ENCODE assay signal across 8 cellular contexts in the genomic region with DNA sequence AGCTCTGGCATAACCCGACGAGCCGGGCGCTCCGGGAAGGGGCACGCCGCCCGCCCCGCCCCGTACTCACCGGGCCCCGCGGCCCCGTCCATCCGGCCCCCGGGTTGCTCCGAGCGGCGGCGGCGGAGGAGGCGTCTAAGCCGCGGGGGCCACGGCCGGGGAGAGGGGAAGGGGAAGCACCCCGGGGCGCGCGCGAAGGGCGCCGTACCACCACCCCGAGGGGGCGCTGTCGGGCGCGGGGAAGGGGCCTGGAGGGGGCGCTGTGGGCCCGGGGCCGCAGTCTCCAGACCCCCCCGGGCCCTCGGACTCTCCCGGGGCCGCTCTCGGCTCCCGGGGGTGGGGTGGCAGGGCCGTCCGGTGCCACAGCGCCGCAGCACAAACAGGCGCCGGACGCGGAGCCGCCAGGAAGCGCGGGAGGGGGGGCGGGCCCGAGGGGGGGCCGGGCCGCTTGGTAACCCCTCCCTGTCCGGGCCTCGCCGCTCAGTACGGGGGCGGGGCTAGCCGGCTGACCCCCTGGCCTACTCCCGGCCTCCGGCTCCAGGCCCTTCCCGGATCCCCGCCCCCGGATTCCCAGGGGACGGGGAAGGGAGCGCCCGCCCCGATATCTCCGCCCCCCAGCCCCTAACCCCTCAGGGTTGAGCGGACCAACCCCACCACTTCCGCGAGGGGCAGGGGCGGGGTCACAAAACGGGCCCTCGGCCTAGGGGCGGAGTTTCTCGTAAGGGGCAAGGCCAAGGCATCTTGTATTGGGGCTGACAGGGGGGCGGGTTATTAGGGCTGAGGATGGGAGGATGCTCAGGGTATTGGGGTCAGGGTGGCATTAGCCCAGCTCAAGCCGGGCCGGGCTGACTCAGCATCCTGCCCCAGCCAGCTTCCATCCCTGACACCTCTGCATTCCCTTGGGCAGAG. TPM values are rescaled to one million over a fixed set of nuclear protein-coding genes. Genes with fewer than 3 reads are reported as not detected.
DNase-seq lines count a peak whose midpoint lies in the region; ATAC-seq and TF ChIP-seq lines count a peak whose summit lies in the region.

A gene with protein sequence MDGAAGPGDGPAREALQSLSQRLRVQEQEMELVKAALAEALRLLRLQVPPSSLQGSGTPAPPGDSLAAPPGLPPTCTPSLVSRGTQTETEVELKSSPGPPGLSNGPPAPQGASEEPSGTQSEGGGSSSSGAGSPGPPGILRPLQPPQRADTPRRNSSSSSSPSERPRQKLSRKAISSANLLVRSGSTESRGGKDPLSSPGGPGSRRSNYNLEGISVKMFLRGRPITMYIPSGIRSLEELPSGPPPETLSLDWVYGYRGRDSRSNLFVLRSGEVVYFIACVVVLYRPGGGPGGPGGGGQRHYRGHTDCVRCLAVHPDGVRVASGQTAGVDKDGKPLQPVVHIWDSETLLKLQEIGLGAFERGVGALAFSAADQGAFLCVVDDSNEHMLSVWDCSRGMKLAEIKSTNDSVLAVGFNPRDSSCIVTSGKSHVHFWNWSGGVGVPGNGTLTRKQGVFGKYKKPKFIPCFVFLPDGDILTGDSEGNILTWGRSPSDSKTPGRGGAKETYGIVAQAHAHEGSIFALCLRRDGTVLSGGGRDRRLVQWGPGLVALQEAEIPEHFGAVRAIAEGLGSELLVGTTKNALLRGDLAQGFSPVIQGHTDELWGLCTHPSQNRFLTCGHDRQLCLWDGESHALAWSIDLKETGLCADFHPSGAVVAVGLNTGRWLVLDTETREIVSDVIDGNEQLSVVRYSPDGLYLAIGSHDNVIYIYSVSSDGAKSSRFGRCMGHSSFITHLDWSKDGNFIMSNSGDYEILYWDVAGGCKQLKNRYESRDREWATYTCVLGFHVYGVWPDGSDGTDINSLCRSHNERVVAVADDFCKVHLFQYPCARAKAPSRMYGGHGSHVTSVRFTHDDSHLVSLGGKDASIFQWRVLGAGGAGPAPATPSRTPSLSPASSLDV (minus strand): TSS at position 410 of the 909 bp plus-strand sequence. CDS start 318 bp downstream, at position 92.
A gene with protein sequence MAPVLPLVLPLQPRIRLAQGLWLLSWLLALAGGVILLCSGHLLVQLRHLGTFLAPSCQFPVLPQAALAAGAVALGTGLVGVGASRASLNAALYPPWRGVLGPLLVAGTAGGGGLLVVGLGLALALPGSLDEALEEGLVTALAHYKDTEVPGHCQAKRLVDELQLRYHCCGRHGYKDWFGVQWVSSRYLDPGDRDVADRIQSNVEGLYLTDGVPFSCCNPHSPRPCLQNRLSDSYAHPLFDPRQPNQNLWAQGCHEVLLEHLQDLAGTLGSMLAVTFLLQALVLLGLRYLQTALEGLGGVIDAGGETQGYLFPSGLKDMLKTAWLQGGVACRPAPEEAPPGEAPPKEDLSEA (plus strand): TSS at position 892 of the 909 bp plus-strand sequence. CDS start 25 bp downstream, outside the sequence.

- H3K27ac Mint-ChIP-seq in neural crest cell (ENCODE audit: unreplicated experiment): peak within 1 kb of the TSS; percentile 90

- peaks cover 11% of the 10 kb centered on the region for H4K20me1 ChIP-seq in IMR-90 (ENCODE audit: insufficient read depth, low read length)

- H4K91ac ChIP-seq in IMR-90 (ENCODE audit: insufficient read depth, low read depth, low read length): peak within 1 kb of the TSS; percentile 56

- peak within 1 kb of the TSS; percentile 62 for H3K14ac ChIP-seq in IMR-90 (replicated peaks; ENCODE audit: low read depth, low read length)

- peak within 1 kb of the TSS; percentile 76 for H3K9ac ChIP-seq in IMR-90 (ENCODE audit: low read depth, low read length)

- TF ChIP-seq CTCF in IMR-90 (conservative IDR thresholded peaks at IDR 0.05; ENCODE audit: low read depth, low read length) (peak; percentile 99), fibroblast of villous mesenchyme (IDR thresholded peaks at IDR 0.05; ENCODE audit: insufficient read depth, low read depth, low read length) (peak; percentile 84), neural crest cell (conservative IDR thresholded peaks at IDR 0.05) (peak; percentile 93), stomach (IDR thresholded peaks at IDR 0.05) (peak in 5 of 7 experiments; percentile 26 to 99 (median 86))

- TF ChIP-seq POLR2A in IMR-90 (IDR thresholded peaks at IDR 0.05; ENCODE audit: low read depth, low read length): no peak
- no peak for TF ChIP-seq POLR2A in stomach (IDR thresholded peaks at IDR 0.05)

- H4K5ac ChIP-seq in IMR-90 (ENCODE audit: low read depth, low read length): peak within 1 kb of the TSS; percentile 86

- H2AK9ac ChIP-seq in IMR-90 (replicated peaks; ENCODE audit: low read depth, low read length, poor library complexity): peak within 1 kb of the TSS; percentile 91

- in situ Hi-C loops in IMR-90 (cut with MboI; ENCODE audit: low sequenced_read_pairs): no loop called here

- peaks cover 27% of the 10 kb centered on the region for H3K4me1 Mint-ChIP-seq in neural crest cell

- H3K36me3 ChIP-seq in IMR-90 (ENCODE audit: control insufficient read depth, insufficient read depth, low read length) (peaks cover 35% of the 10 kb centered on the region), stomach (peaks cover 13 to 69% (median 57%) of the 10 kb centered on the region in 4 donors)

- peaks cover 10% of the 10 kb centered on the region for H3K4me1 ChIP-seq in IMR-90 (ENCODE audit: control insufficient read depth, insufficient read depth, low read length)
- H3K4me1 ChIP-seq in stomach: peaks cover 20 to 36% (median 28%) of the 10 kb centered on the region in 4 donors

- peak; percentile 36; the same call in 1 of the 2 replicates for TF ChIP-seq RAD21 in IMR-90 (IDR thresholded peaks at IDR 0.05; ENCODE audit: low read length)

- peak within 1 kb of the TSS; percentile 93 for H3K4me3 Mint-ChIP-seq in neural crest cell

- H3K79me1 ChIP-seq in IMR-90 (ENCODE audit: low read depth in 1 of 2, low read length in 2 of 2): peaks cover 16 to 21% of the 10 kb centered on the region in 2 experiments

- peak within 1 kb of the TSS; percentile 54; the same call in 1 of the 2 replicates for H3K56ac ChIP-seq in IMR-90 (ENCODE audit: extremely low read depth, insufficient read depth, low read length)

- H2BK15ac ChIP-seq in IMR-90 (ENCODE audit: low read depth, low read length): peak within 1 kb of the TSS; percentile 3; the same call in 1 of the 3 replicates

- H3K23ac ChIP-seq in IMR-90 (ENCODE audit: low read depth, low read length): peak within 1 kb of the TSS; percentile 82

- H2BK120ac ChIP-seq in IMR-90 (ENCODE audit: low read depth, low read length): peak within 1 kb of the TSS; percentile 21; the same call in 1 of the 2 replicates

- no peaks in the 10 kb centered on the region for H3K27me3 Mint-ChIP-seq in neural crest cell (ENCODE audit: low read depth)

- H3K27ac ChIP-seq in IMR-90 (ENCODE audit: insufficient read depth, low read length) (peak within 1 kb of the TSS; percentile 70), stomach (peak within 1 kb of the TSS; percentile 83 to 97 (median 96))

- peak within 1 kb of the TSS; percentile 98 for H3K4me2 ChIP-seq in IMR-90 (ENCODE audit: low read depth, low read length)

- ATAC-seq in GM21528 (IDR thresholded peaks at IDR 0.05; ENCODE audit: low FRiP score, unreplicated experiment) (peak; percentile 59), IMR-90 (ENCODE audit: low read depth) (peak; percentile 90)

- peak within 1 kb of the TSS; percentile 91 for H3K18ac ChIP-seq in IMR-90 (ENCODE audit: low read depth, low read length)

- peak within 1 kb of the TSS; percentile 79 for H3K4ac ChIP-seq in IMR-90 (ENCODE audit: low read depth, low read length)

- CTCF ChIA-PET in IMR-90 (lab: Yijun Ruan, JAX): interaction anchor here (0.6 to 1.9 kb wide), 6 partner anchors 9 to 53 kb away, joined by 3 to 4 read pairs (median 3); a partner anchor contains a TSS

- no peaks in the 10 kb centered on the region for H3K9me3 Mint-ChIP-seq in neural crest cell

- H3K4me3 ChIP-seq in IMR-90 (ENCODE audit: insufficient read depth, low read depth, low read length) (peak within 1 kb of the TSS; percentile 78), fibroblast of villous mesenchyme (ENCODE audit: low read depth, low read length) (peak within 1 kb of the TSS; percentile 63), stomach (peak within 1 kb of the TSS; percentile 75 to 84 (median 76))

- H3K36me3 Mint-ChIP-seq in neural crest cell (ENCODE audit: low read depth): no peaks in the 10 kb centered on the region

- H3K9me1 ChIP-seq in IMR-90 (ENCODE audit: insufficient read depth, low read length): no peaks in the 10 kb centered on the region

- H2AFZ ChIP-seq in IMR-90 (replicated peaks; ENCODE audit: low read length, poor library complexity): peak within 1 kb of the TSS; percentile 92

- POLR2A ChIA-PET in IMR-90 (lab: Charles Lee; ENCODE audit: unreplicated experiment): no interaction called here

- dilution Hi-C loops in IMR-90 (cut with HindIII; ENCODE audit: low sequenced_read_pairs, unreplicated experiment): no loop called here

- H3K9me3 ChIP-seq in IMR-90 (ENCODE audit: control insufficient read depth, insufficient read depth, low read length): no peaks in the 10 kb centered on the region
- no peaks in the 10 kb centered on the region for H3K9me3 ChIP-seq in stomach

- peak within 1 kb of the TSS; percentile 83 for H2AK5ac ChIP-seq in IMR-90 (ENCODE audit: low read depth, low read length)

- H3K27me3 ChIP-seq in IMR-90 (ENCODE audit: control insufficient read depth, insufficient read depth, low read length) (no peaks in the 10 kb centered on the region), stomach (no peaks in the 10 kb centered on the region)

- no peak within 1 kb of the TSS for H2BK20ac ChIP-seq in IMR-90 (ENCODE audit: low read depth, low read length)

- intact Hi-C loops in IMR-90 (cut with micrococcal nuclease): loop anchor here (5.0 kb wide), 1 partner anchor 250 kb away; no protein-coding TSS in a partner anchor
- intact Hi-C loops in stomach (cut with DNase I; ENCODE audit: low total_unique reads): no loop called here

- peak within 1 kb of the TSS; percentile 4 to 88; a peak in 2 of 4 replicates for H4K8ac ChIP-seq in IMR-90 (ENCODE audit: low read depth in 2 of 2, low read length in 2 of 2)

- peak within 1 kb of the TSS; percentile 66 for H2BK5ac ChIP-seq in IMR-90 (ENCODE audit: low read depth, low read length, poor library complexity, severe bottlenecking)

- DNase-seq in DMS79 treated with DMSO at 0.1 percent for 48 hours (lab: John Stamatoyannopoulos, UW) (peak; percentile 64), IMR-90 (peak; percentile 63), RPMI7951 (ENCODE audit: low read depth) (peak; percentile 88), fibroblast of villous mesenchyme (ENCODE audit: low read depth) (peak; percentile 91), neural crest cell (ENCODE audit: low read depth, low spot score) (peak; percentile 83), stomach (peak; percentile 86)
- DNase-seq in activated T-helper 9 cell treated with anti-CD3 and anti-CD28 coated beads, Interleukin-2, amount 50 U/mL, for 16 hours (ENCODE audit: low read depth): peak; percentile 79

- no TSS peak for BruUV-seq in IMR-90 (replicated peaks; lab: Mats Ljungman, UMichigan)

- WGBS in IMR-90 (ENCODE audit: extremely low coverage in 2 of 2, insufficient read length in 1 of 2), 2 experiments: 0% methylated on average over 4 of the region's 89 CpGs; no CpG with 5 or more reads in 1 of the 2 experiments
- WGBS in stomach, 5 donors: 0 to 2% (median 0%) methylated on average over 9 to 76 of the region's 89 CpGs

- no peak for TF ChIP-seq EP300 in stomach (IDR thresholded peaks at IDR 0.05)

RNA-seq across cellular contexts. Expression of the first gene that starts in this region (rescaled TPM):
- total RNA-seq in IMR-90 (2012; rRNA removed): 4.4 and 5.0 TPM in 2 replicates
- polyA plus RNA-seq in IMR-90 (2012; rRNA removed): 24.7 and 26.1 TPM in 2 replicates
- polyA plus RNA-seq in IMR-90 (2012; cell fraction: cytosol; rRNA removed): 13.6 and 18.0 TPM in 2 replicates
- 158 and 257 TPM in 2 replicates for polyA plus RNA-seq in IMR-90 (2012; cell fraction: nucleus; rRNA removed; ENCODE audit: low replicate concordance)
- 7.1 and 13.8 TPM in 2 replicates for total RNA-seq in RPMI7951 (2014; rRNA removed; shearing (Covaris generic))
- total RNA-seq in fibroblast of villous mesenchyme: 15.5 and 21.6 TPM in 2 replicates
- 37.4 and 40.0 TPM in 2 replicates for total RNA-seq in neural crest cell
- 100 to 1,000 TPM in 1 of 5 donors, 10 to 100 TPM in 4; 24.4 to 112 (median 51.8) TPM for total RNA-seq in stomach
- polyA plus RNA-seq in stomach: 10 to 100 TPM; 68.1 to 71.3 (median 69.2) TPM

RNA-seq across cellular contexts. Expression of the second gene that starts in this region (rescaled TPM):
- 2.2 TPM in 2 replicates for total RNA-seq in IMR-90 (2012; rRNA removed)
- 1.7 and 2.5 TPM in 2 replicates for polyA plus RNA-seq in IMR-90 (2012; rRNA removed)
- 3.4 and 3.8 TPM in 2 replicates for polyA plus RNA-seq in IMR-90 (2012; cell fraction: cytosol; rRNA removed)
- polyA plus RNA-seq in IMR-90 (2012; cell fraction: nucleus; rRNA removed; ENCODE audit: low replicate concordance): 2.1 and 3.1 TPM in 2 replicates
- 2.5 and 3.6 TPM in 2 replicates for total RNA-seq in RPMI7951 (2014; rRNA removed; shearing (Covaris generic))
- 2.9 and 3.0 TPM in 2 replicates for total RNA-seq in fibroblast of villous mesenchyme
- 0.23 and 0.75 TPM in 2 replicates for total RNA-seq in neural crest cell
- 1 to 10 TPM in 3 of 5 donors, under 1 TPM in 1, not detected in 1; 0.29 to 5.8 (median 2.8) TPM for total RNA-seq in stomach
- 10 to 100 TPM in 1 of 3 donors, 1 to 10 TPM in 2; 4.6 to 13.0 (median 5.1) TPM for polyA plus RNA-seq in stomach

Comparison
In these comparisons a context has a peak if more than half of its experiments do, and no peak if none do; other contexts are left out.
1. Peak in every context shown above with its lines: DNase-seq, ATAC-seq, H3K4me3 ChIP-seq and H3K27ac ChIP-seq.